In the genomic region with DNA sequence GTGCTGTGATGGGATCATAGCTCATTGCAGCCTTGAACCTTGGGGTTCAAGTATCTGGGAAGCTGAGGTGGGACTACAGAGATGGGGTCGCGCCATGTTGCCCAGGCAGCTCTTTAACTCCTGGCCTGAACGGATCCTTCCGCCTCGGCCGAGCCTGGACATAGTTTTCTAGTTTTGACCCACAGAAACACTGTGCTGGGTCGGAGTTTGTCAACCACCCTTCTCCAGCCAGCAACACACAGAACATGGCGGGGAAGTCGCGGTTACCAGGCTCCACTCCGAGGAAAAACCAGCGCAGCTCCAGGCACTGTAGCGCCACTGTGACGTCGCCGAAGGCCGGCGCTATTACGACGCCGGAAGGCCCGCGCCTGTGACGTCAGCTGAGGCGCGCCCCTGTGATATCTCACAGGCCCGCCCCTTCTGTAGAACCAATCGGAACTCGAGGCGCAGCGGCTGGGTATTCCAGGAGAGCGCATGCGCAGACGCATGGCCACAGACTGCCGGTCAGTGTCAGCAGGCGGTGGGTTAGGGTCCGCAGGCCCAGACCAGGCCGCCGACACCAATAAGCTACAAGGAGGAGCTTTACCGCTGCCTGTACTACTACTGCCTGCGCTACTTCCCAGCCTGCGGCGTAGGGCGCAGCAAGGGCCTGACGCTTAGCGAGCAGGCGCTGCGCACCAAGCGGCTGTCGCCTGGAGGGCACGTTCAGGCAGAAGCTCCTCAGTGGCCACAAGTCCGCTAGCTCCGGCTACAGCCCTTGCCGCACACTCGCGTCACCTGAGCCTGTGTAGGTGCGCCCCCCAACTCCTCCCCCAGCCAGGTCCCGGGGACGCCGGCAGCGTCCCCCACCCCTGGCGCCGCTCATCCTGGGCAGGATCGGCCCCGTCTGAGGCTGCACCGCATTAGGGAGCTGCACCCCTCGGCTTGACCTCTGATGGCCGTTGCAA, we compare ENCODE assay signal across 8 cellular contexts.
DNase-seq lines count a peak whose midpoint lies in the region; ATAC-seq, FAIRE-seq and TF ChIP-seq lines count a peak whose summit lies in the region.

No MANE protein-coding gene starts in this region.

- H3K27me3 ChIP-seq in H9 (ENCODE audit: insufficient read depth, low read length) (no peaks in the 10 kb centered on the region), MG63 (no peaks in the 10 kb centered on the region), foreskin keratinocyte (no peaks in the 10 kb centered on the region), neuron (ENCODE audit: insufficient read depth, low read length) (no peaks in the 10 kb centered on the region), subcutaneous abdominal adipose tissue (ENCODE audit: control insufficient read depth in 5 of 5, insufficient read depth in 4 of 5, low read length in 5 of 5) (no peaks in the 10 kb centered on the region)

- no peak overlapping the region for H2BK12ac ChIP-seq in H9 (ENCODE audit: insufficient read length, low read depth, low read length)

- H2BK5ac ChIP-seq in H9 (ENCODE audit: insufficient read length, low read length): no peak overlapping the region

- H2BK20ac ChIP-seq in H9 (ENCODE audit: low read depth, low read length, poor library complexity, severe bottlenecking): no peak overlapping the region

- H3K9ac ChIP-seq in H9 (ENCODE audit: extremely low read depth, insufficient read length, low read length): peak overlapping the region; percentile 86
- peak overlapping the region; percentile 70 to 91 (median 84) for H3K9ac ChIP-seq in subcutaneous abdominal adipose tissue (ENCODE audit: low read length in 5 of 5)

- no peak overlapping the region for H4K8ac ChIP-seq in H9 (replicated peaks; ENCODE audit: insufficient read length, low read depth, low read length)

- peaks cover 5% of the 10 kb centered on the region for H3K23me2 ChIP-seq in H9 (ENCODE audit: insufficient read length, low read depth, low read length, poor library complexity, severe bottlenecking)

- no peaks in the 10 kb centered on the region; a peak in 1 of 5 replicates for H3K9me3 Mint-ChIP-seq in H9

- H3K27ac Mint-ChIP-seq in H9: peak overlapping the region; percentile 98 to 99 (median 98)

- no peaks in the 10 kb centered on the region for H3K79me1 ChIP-seq in H9 (ENCODE audit: insufficient read depth, low read depth, low read length, poor library complexity, severe bottlenecking)

- H4K91ac ChIP-seq in H9 (ENCODE audit: insufficient read length, low read depth, low read length): no peak overlapping the region

- FAIRE-seq in G401.6 (lab: Jason Lieb, UNC): peak; percentile 90

- H3K14ac ChIP-seq in H9 (ENCODE audit: insufficient read depth, low read length): peak overlapping the region; percentile 93

- peak; percentile 96 for ATAC-seq in foreskin keratinocyte

- H3K4ac ChIP-seq in H9 (ENCODE audit: low read depth, low read length): peak overlapping the region; percentile 13; the same call in 1 of the 2 replicates

- H3K18ac ChIP-seq in H9 (ENCODE audit: insufficient read length, low read depth, low read length): peak overlapping the region; percentile 91

- TF ChIP-seq CTCF in H9 (conservative IDR thresholded peaks at IDR 0.05): peak; percentile 26; the same call in 2 of the 3 replicates
- peak; percentile 26 for TF ChIP-seq CTCF in foreskin keratinocyte (conservative IDR thresholded peaks at IDR 0.05)

- H3K56ac ChIP-seq in H9 (ENCODE audit: insufficient read length, low read depth, low read length): no peak overlapping the region

- H3K36me3 ChIP-seq in MG63: no peaks in the 10 kb centered on the region
- no peaks in the 10 kb centered on the region for H3K36me3 ChIP-seq in neuron (ENCODE audit: insufficient read depth, low read length)
- H3K36me3 ChIP-seq in subcutaneous abdominal adipose tissue (ENCODE audit: control insufficient read depth in 5 of 5, insufficient read depth in 5 of 5, low read length in 5 of 5): no peaks in the 10 kb centered on the region

- H3K4me1 ChIP-seq in H9 (ENCODE audit: insufficient read depth, low read length) (no peaks in the 10 kb centered on the region), foreskin keratinocyte (peaks cover 3% of the 10 kb centered on the region), neuron (ENCODE audit: insufficient read depth, low read length) (peaks cover 8% of the 10 kb centered on the region), subcutaneous abdominal adipose tissue (ENCODE audit: control insufficient read depth in 5 of 5, insufficient read depth in 5 of 5, low read length in 5 of 5) (peaks cover 0 to 19% (median 14%) of the 10 kb centered on the region in 5 donors)

- H3K36me3 Mint-ChIP-seq in H9 (ENCODE audit: insufficient read depth in 1 of 3, low read depth in 3 of 3): peaks cover 0 to 12% (median 4%) of the 10 kb centered on the region in 3 experiments; a peak in 2 of 7 replicates

- H3K27me3 Mint-ChIP-seq in H9 (ENCODE audit: low read depth): no peaks in the 10 kb centered on the region

- H3K4me3 ChIP-seq in MG63 (peak overlapping the region; percentile 70), neuron (ENCODE audit: low read length) (peak overlapping the region; percentile 83), subcutaneous abdominal adipose tissue (ENCODE audit: low read depth in 1 of 5, low read length in 5 of 5) (peak overlapping the region; percentile 77 to 98 (median 92))

- no peaks in the 10 kb centered on the region for H4K20me1 ChIP-seq in H9 (ENCODE audit: control insufficient read depth, insufficient read depth, insufficient read length)

- peaks cover 14 to 32% of the 10 kb centered on the region in 2 experiments for H3K4me1 Mint-ChIP-seq in H9

- peak overlapping the region; percentile 67 for H3K4me2 ChIP-seq in H9 (ENCODE audit: insufficient read depth, insufficient read length, low read length)

- peak overlapping the region; percentile 6 for H3T11ph ChIP-seq in H9 (ENCODE audit: low read length)

- no peaks in the 10 kb centered on the region for H3K79me2 ChIP-seq in H9 (ENCODE audit: insufficient read depth, low read length)

- WGBS in H9 (ENCODE audit: extremely low coverage, insufficient read length, low lambda C conversion rate): no CpG with 5 or more reads among the region's 68 CpGs

- H2BK15ac ChIP-seq in H9 (ENCODE audit: low read depth, low read length): no peak overlapping the region

- H3K9me3 ChIP-seq in H9 (ENCODE audit: control insufficient read depth, low read depth, low read length) (no peaks in the 10 kb centered on the region), MG63 (no peaks in the 10 kb centered on the region), neuron (ENCODE audit: low read length) (no peaks in the 10 kb centered on the region), subcutaneous abdominal adipose tissue (ENCODE audit: control insufficient read depth in 5 of 5, low read length in 5 of 5) (no peaks in the 10 kb centered on the region)

- DNase-seq in H9: peak; percentile 98
- peak; percentile 93 for DNase-seq in MG63
- DNase-seq in SHP77 treated with DMSO at 0.1 percent for 48 hours (lab: John Stamatoyannopoulos, UW): peak; percentile 96
- DNase-seq in activated gamma-delta T cell treated with anti-CD3 and anti-CD28 coated beads, Interleukin-2, amount 50 U/mL, for 16 hours (ENCODE audit: low read depth): peak; percentile 91
- peak; percentile 87 to 94 for DNase-seq in foreskin keratinocyte

- peak overlapping the region; percentile 77 for H3K27ac ChIP-seq in H9 (ENCODE audit: insufficient read length, low read depth, low read length)
- peak overlapping the region; percentile 84 for H3K27ac ChIP-seq in foreskin keratinocyte
- H3K27ac ChIP-seq in subcutaneous abdominal adipose tissue (ENCODE audit: low read depth, low read length): peak overlapping the region; percentile 89

- H2BK120ac ChIP-seq in H9 (ENCODE audit: low read depth, low read length, poor library complexity, severe bottlenecking): peak overlapping the region; percentile 19

- H4K5ac ChIP-seq in H9 (ENCODE audit: insufficient read length, low read depth, low read length): no peak overlapping the region

- H2AFZ ChIP-seq in H9 (ENCODE audit: low read length) (no peak overlapping the region), neuron (ENCODE audit: low read depth, low read length) (peak overlapping the region; percentile 57)

- H3K23ac ChIP-seq in H9 (ENCODE audit: insufficient read length, low read depth, low read length): no peak overlapping the region

- peak overlapping the region; percentile 89 to 94 for H3K4me3 Mint-ChIP-seq in H9

- H2AK5ac ChIP-seq in H9 (ENCODE audit: insufficient read length, low read length): no peak overlapping the region

Comparison
In these comparisons a context has a peak if more than half of its experiments do, and no peak if none do; other contexts are left out.
1. Peak in every context shown above with its lines: DNase-seq, ATAC-seq, H3K4me3 ChIP-seq and H3K27ac ChIP-seq.